ENCODE assay signal across 8 cellular contexts in the genomic region with DNA sequence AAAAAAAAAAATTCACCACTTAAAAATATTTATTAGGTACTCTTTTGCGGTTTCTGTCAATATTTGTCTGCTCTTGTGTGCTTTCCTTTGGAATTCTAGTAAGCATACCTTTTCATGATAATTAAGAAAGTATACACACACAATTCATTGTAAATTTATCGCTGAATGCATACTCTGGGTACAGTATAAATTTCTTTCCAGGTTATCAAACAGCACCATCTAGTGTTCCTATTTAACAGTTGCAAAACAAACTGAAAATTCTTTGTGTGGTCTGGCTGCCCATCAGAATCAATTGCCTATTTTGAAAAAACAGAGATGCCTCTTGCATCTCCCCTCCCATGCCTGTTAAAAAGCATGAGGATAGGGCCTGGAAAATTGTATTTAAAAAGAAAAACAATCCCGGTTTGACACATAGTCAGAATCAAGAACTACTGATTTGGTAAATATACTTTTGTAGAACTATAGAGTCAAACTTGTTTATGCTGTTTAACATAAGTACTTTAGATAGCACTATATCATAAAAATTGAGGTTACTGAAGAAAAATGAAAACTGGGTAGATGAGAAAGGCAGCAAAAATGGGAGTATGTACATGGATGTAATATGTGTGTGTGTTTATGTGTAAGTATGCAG. TPM values are rescaled to one million over a fixed set of nuclear protein-coding genes. Genes with fewer than 3 reads are reported as not detected.
A peak's percentile ranks its signal among the peaks of the same experiment; 100 is the strongest.
DNase-seq lines count a peak whose midpoint lies in the region; ATAC-seq, FAIRE-seq and TF ChIP-seq lines count a peak whose summit lies in the region.

No MANE protein-coding gene starts in this region.

- peak; percentile 52 for FAIRE-seq in H54 (lab: Jason Lieb, UNC)

- no peaks in the 10 kb centered on the region for H3K36me3 ChIP-seq in right atrium auricular region

- H3K9me3 Mint-ChIP-seq in activated B cell treated with CpG ODN at 0.5 μM for 24 hours, result no peaks in the 10 kb centered on the region

- H3K4me1 Mint-ChIP-seq in activated B cell treated with CpG ODN at 0.5 μM for 24 hours, result peaks cover 21% of the 10 kb centered on the region

- no peak for TF ChIP-seq POLR2A in H54 (IDR thresholded peaks at IDR 0.05; ENCODE audit: low read depth, low read length)

- H3K4me3 Mint-ChIP-seq in activated B cell treated with CpG ODN at 0.5 μM for 24 hours, result no peak overlapping the region

- no peaks in the 10 kb centered on the region for H3K9me3 ChIP-seq in right atrium auricular region

- H3K36me3 Mint-ChIP-seq in activated B cell treated with CpG ODN at 0.5 μM for 24 hours (ENCODE audit: low read depth), result peaks cover 41% of the 10 kb centered on the region

- no peak overlapping the region for H3K4me3 ChIP-seq in right atrium auricular region

- TF ChIP-seq CTCF in activated B cell treated with CpG ODN at 0.5 μM for 24 hours (IDR thresholded peaks at IDR 0.05) (peak; percentile 79), right atrium auricular region (IDR thresholded peaks at IDR 0.05) (peak; percentile 52 to 78)

- intact Hi-C loops in activated B cell treated with CpG ODN at 0.5 μM for 24 hours (cut with micrococcal nuclease), result loop anchor here (1.0 to 5.0 kb wide), 6 partner anchors 37 to 1634 kb away; no protein-coding TSS in a partner anchor

- H3K27me3 ChIP-seq in right atrium auricular region, result no peaks in the 10 kb centered on the region

- POLR2A ChIA-PET in activated B cell treated with CpG ODN at 0.5 μM for 24 hours (lab: Charles Lee), result interaction anchor here (2.6 kb wide), 1 partner anchor 16 kb away, joined by 8 read pairs; the partner anchor contains the start of gene PGGT1B

- peak; percentile 31 for ATAC-seq in activated B cell treated with CpG ODN at 0.5 μM for 24 hours (ENCODE audit: low read depth)

- H3K27ac Mint-ChIP-seq in activated B cell treated with CpG ODN at 0.5 μM for 24 hours, result no peak overlapping the region

- peaks cover 0 to 12% of the 10 kb centered on the region in 2 donors for H3K4me1 ChIP-seq in right atrium auricular region

- no peak overlapping the region for H3K27ac ChIP-seq in right atrium auricular region

- DNase-seq in NCI-H510A treated with DMSO at 0.1 percent for 48 hours (lab: John Stamatoyannopoulos, UW) (peak; percentile 44), NCI-H510A (lab: John Stamatoyannopoulos, UW) (no peak), H54 (ENCODE audit: insufficient read length, low spot score) (no peak), NCI-H1105 (lab: John Stamatoyannopoulos, UW) (peak; percentile 14), activated B cell treated with CpG ODN at 0.5 μM for 24 hours (no peak), right atrium auricular region (ENCODE audit: low spot score) (no peak), stromal cell of bone marrow (ENCODE audit: low read depth) (peak; percentile 20)
- DNase-seq in stimulated activated CD4-positive, alpha-beta T cell treated with anti-CD3 and anti-CD28 coated beads, Interleukin-2, amount 100 ng/mL, for 48 hours, result no peak

- H3K27me3 Mint-ChIP-seq in activated B cell treated with CpG ODN at 0.5 μM for 24 hours, result no peaks in the 10 kb centered on the region

- CTCF ChIA-PET in activated B cell treated with CpG ODN at 0.5 μM for 24 hours (lab: Charles Lee), result interaction anchor here (0.6 to 7.9 kb wide), 10 partner anchors 12 to 1635 kb away, joined by 3 to 135 read pairs (median 4); partner anchors contain the start of gene PGGT1B

RNA-seq across cellular contexts. Expression of gene PGGT1B, which starts 16.2 kb away (rescaled TPM):
- total RNA-seq in activated B cell treated with CpG ODN at 0.5 μM for 24 hours, result 52.1 and 52.9 TPM in 2 replicates
- total RNA-seq in right atrium auricular region, result 1 to 10 TPM; 4.3 to 8.8 TPM

RNA-seq across cellular contexts. Expression of gene CCDC112, which starts 50.0 kb away (rescaled TPM):
- total RNA-seq in activated B cell treated with CpG ODN at 0.5 μM for 24 hours, result 5.2 and 5.3 TPM in 2 replicates
- total RNA-seq in right atrium auricular region, result 1 to 10 TPM; 3.8 to 7.7 TPM

Comparison
In these comparisons a context has a peak if more than half of its experiments do, and no peak if none do; other contexts are left out.
1. DNase-seq: peak in NCI-H510A treated with DMSO at 0.1 percent for 48 hours (single experiment), NCI-H1105 (single experiment) and stromal cell of bone marrow (single experiment); none in NCI-H510A (single experiment), H54 (single experiment), activated B cell treated with CpG ODN at 0.5 μM for 24 hours (single experiment), right atrium auricular region (single experiment) and stimulated activated CD4-positive, alpha-beta T cell treated with anti-CD3 and anti-CD28 coated beads, Interleukin-2, amount 100 ng/mL, for 48 hours (0 of 2).